ENCODE assay signal across 8 cellular contexts in genomic region chr7:69598487-69599148, GRCh38. TPM values are rescaled to one million over a fixed set of nuclear protein-coding genes. Genes with fewer than 3 reads are reported as not detected.
DNase-seq lines count a peak whose midpoint lies in the region; ATAC-seq, FAIRE-seq and TF ChIP-seq lines count a peak whose summit lies in the region.

No MANE protein-coding gene starts in this region.

- no TSS peak for BruUV-seq in endothelial cell of umbilical vein (replicated peaks; lab: Mats Ljungman, UMichigan)

- H3K4me1 ChIP-seq in CD8-positive, alpha-beta T cell (ENCODE audit: insufficient read depth, low read length), result peaks cover 22% of the 10 kb centered on the region
- peaks cover 5% of the 10 kb centered on the region for H3K4me1 ChIP-seq in endothelial cell of umbilical vein (ENCODE audit: control insufficient read depth, extremely low read depth, insufficient read depth, low read length)

- peak overlapping the region; percentile 94 for H2AFZ ChIP-seq in endothelial cell of umbilical vein (ENCODE audit: low read depth, low read length)

- no peak for TF ChIP-seq CTCF in CD8-positive, alpha-beta T cell (IDR thresholded peaks at IDR 0.05)
- TF ChIP-seq CTCF in endothelial cell of umbilical vein (IDR thresholded peaks at IDR 0.05; ENCODE audit: extremely low read depth in 1 of 2, insufficient read depth in 1 of 2, low read depth in 1 of 2, low read length in 2 of 2) (no peak), nephron (IDR thresholded peaks at IDR 0.05; ENCODE audit: unreplicated experiment in 3 of 3) (no peak)

- H3K36me3 Mint-ChIP-seq in CD8-positive, alpha-beta T cell, result no peaks in the 10 kb centered on the region
- H3K36me3 Mint-ChIP-seq in nephron (ENCODE audit: low read depth), result no peaks in the 10 kb centered on the region

- H3K4me3 ChIP-seq in CD8-positive, alpha-beta T cell (ENCODE audit: low read depth, low read length), result peak overlapping the region; percentile 53
- H3K4me3 ChIP-seq in endothelial cell of umbilical vein (replicated peaks in 1 of 3; ENCODE audit: insufficient read depth in 1 of 3, low read depth in 1 of 3, low read length in 3 of 3), result peak overlapping the region; percentile 60 to 67 (median 62)

- H3K36me3 ChIP-seq in CD8-positive, alpha-beta T cell (ENCODE audit: insufficient read depth, low read length), result no peaks in the 10 kb centered on the region
- H3K36me3 ChIP-seq in endothelial cell of umbilical vein (ENCODE audit: control insufficient read depth in 2 of 2, extremely low read depth in 1 of 2, insufficient read depth in 2 of 2, low read length in 2 of 2), result no peaks in the 10 kb centered on the region

- H3K4me3 Mint-ChIP-seq in CD8-positive, alpha-beta T cell, result peak overlapping the region; percentile 85
- peak overlapping the region in 1 of 3 experiments; percentile 99 for H3K4me3 Mint-ChIP-seq in nephron

- POLR2A ChIA-PET in CD8-positive, alpha-beta T cell (lab: Charles Lee), result no interaction called here
- POLR2A ChIA-PET in endothelial cell of umbilical vein (lab: Charles Lee), result no interaction called here

- DNase-seq in CD8-positive, alpha-beta T cell, result no peak
- DNase-seq in H4 (ENCODE audit: low spot score) (peak; percentile 46), endothelial cell of umbilical vein (ENCODE audit: low read depth, low spot score) (no peak), NCI-H510A (lab: John Stamatoyannopoulos, UW) (no peak), HK-2 (ENCODE audit: unreplicated experiment) (no peak)

- no peak for FAIRE-seq in endothelial cell of umbilical vein (lab: Jason Lieb, UNC)

- dilution Hi-C loops in endothelial cell of umbilical vein (cut with MboI; ENCODE audit: extremely low pct_ligation_motif_present, low sequenced_read_pairs), result no loop called here

- peaks cover 19% of the 10 kb centered on the region for H3K4me1 Mint-ChIP-seq in CD8-positive, alpha-beta T cell (ENCODE audit: low read depth)
- H3K4me1 Mint-ChIP-seq in nephron, result no peaks in the 10 kb centered on the region

- H3K27me3 ChIP-seq in CD8-positive, alpha-beta T cell (ENCODE audit: insufficient read depth, low read length), result peaks cover 24% of the 10 kb centered on the region
- peaks cover 17 to 24% of the 10 kb centered on the region in 2 experiments for H3K27me3 ChIP-seq in endothelial cell of umbilical vein (ENCODE audit: control insufficient read depth in 2 of 2, insufficient read depth in 2 of 2, low read length in 2 of 2)

- ATAC-seq in CD8-positive, alpha-beta T cell, result no peak
- peak; percentile 56 for ATAC-seq in SK-N-SH treated with all-trans-retinoic acid at 6 μM for 48 hours
- ATAC-seq in HG03097 (IDR thresholded peaks at IDR 0.05; ENCODE audit: low FRiP score, unreplicated experiment), result no peak

- intact Hi-C loops in CD8-positive, alpha-beta T cell (cut with DNase I, micrococcal nuclease), result no loop called here
- intact Hi-C loops in endothelial cell of umbilical vein (cut with micrococcal nuclease), result loop anchor here (2.0 kb wide), 1 partner anchor 1096 kb away; no protein-coding TSS in a partner anchor

- H3K27ac ChIP-seq in CD8-positive, alpha-beta T cell (ENCODE audit: low read depth, low read length), result no peak overlapping the region
- no peak overlapping the region for H3K27ac ChIP-seq in endothelial cell of umbilical vein (ENCODE audit: insufficient read depth, low read depth, low read length)

- peaks cover 36% of the 10 kb centered on the region for H3K27me3 Mint-ChIP-seq in CD8-positive, alpha-beta T cell (ENCODE audit: low read depth)
- H3K27me3 Mint-ChIP-seq in nephron (ENCODE audit: low read depth), result peaks cover 11% of the 10 kb centered on the region

- no peaks in the 10 kb centered on the region for H3K9me1 ChIP-seq in endothelial cell of umbilical vein (replicated peaks; ENCODE audit: control insufficient read depth, extremely low read depth, insufficient read depth, low read length)

- H3K9me3 Mint-ChIP-seq in CD8-positive, alpha-beta T cell, result no peaks in the 10 kb centered on the region
- no peaks in the 10 kb centered on the region for H3K9me3 Mint-ChIP-seq in nephron

- CTCF ChIA-PET in CD8-positive, alpha-beta T cell (lab: Charles Lee), result no interaction called here
- CTCF ChIA-PET in endothelial cell of umbilical vein (lab: Charles Lee), result interaction anchor here (0.6 kb wide), 1 partner anchor 74 kb away, joined by 3 read pairs; no protein-coding TSS in a partner anchor

- H3K9me3 ChIP-seq in CD8-positive, alpha-beta T cell (ENCODE audit: low read length), result no peaks in the 10 kb centered on the region
- H3K9me3 ChIP-seq in endothelial cell of umbilical vein (replicated peaks; ENCODE audit: control insufficient read depth, insufficient read depth, low read length), result no peaks in the 10 kb centered on the region

- no peak overlapping the region for H3K27ac Mint-ChIP-seq in CD8-positive, alpha-beta T cell
- H3K27ac Mint-ChIP-seq in nephron, result peak overlapping the region; percentile 89 to 98 (median 96)

- no peaks in the 10 kb centered on the region for H4K20me1 ChIP-seq in endothelial cell of umbilical vein (replicated peaks; ENCODE audit: control insufficient read depth, extremely low read depth, insufficient read depth, low read length)

- H3K4me2 ChIP-seq in endothelial cell of umbilical vein (ENCODE audit: insufficient read depth, low read length), result peak overlapping the region; percentile 79

- no peak overlapping the region for H3K9ac ChIP-seq in endothelial cell of umbilical vein (replicated peaks; ENCODE audit: extremely low read depth, insufficient read depth, low read length)

- no peak for TF ChIP-seq POLR2A in endothelial cell of umbilical vein (IDR thresholded peaks at IDR 0.05; ENCODE audit: low read depth, low read length)

- no peaks in the 10 kb centered on the region for H3K79me2 ChIP-seq in endothelial cell of umbilical vein (ENCODE audit: control insufficient read depth, insufficient read depth, low read length)

TF ChIP-seq in SK-N-SH treated with all-trans-retinoic acid at 6 μM for 48 hours, 23 proteins besides CTCF, POLR2A, EP300 and RAD21 (continues in another document):
- TF ChIP-seq, protein P1, sequence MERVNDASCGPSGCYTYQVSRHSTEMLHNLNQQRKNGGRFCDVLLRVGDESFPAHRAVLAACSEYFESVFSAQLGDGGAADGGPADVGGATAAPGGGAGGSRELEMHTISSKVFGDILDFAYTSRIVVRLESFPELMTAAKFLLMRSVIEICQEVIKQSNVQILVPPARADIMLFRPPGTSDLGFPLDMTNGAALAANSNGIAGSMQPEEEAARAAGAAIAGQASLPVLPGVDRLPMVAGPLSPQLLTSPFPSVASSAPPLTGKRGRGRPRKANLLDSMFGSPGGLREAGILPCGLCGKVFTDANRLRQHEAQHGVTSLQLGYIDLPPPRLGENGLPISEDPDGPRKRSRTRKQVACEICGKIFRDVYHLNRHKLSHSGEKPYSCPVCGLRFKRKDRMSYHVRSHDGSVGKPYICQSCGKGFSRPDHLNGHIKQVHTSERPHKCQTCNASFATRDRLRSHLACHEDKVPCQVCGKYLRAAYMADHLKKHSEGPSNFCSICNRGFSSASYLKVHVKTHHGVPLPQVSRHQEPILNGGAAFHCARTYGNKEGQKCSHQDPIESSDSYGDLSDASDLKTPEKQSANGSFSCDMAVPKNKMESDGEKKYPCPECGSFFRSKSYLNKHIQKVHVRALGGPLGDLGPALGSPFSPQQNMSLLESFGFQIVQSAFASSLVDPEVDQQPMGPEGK (CRISPR knock-in tag; IDR thresholded peaks at IDR 0.05; ENCODE audit: borderline replicate concordance), result peak; percentile 94; the same call in 1 of the 2 replicates
- TF ChIP-seq OSR1 (CRISPR knock-in tag; IDR thresholded peaks at IDR 0.05), result no peak

TF ChIP-seq in endothelial cell of umbilical vein, 7 proteins besides CTCF, POLR2A, EP300 and RAD21:
- TF ChIP-seq GATA2 (IDR thresholded peaks at IDR 0.05; ENCODE audit: insufficient read depth, insufficient read length, low read depth, low read length), result no peak
- no peak for TF ChIP-seq JUN (IDR thresholded peaks at IDR 0.05; ENCODE audit: borderline replicate concordance, insufficient read depth, insufficient read length, low read depth)
- TF ChIP-seq EZH2 (IDR thresholded peaks at IDR 0.05; ENCODE audit: borderline replicate concordance, low read depth, low read length, severe bottlenecking), result no peak
- TF ChIP-seq POLR2AphosphoS5 (IDR thresholded peaks at IDR 0.05; ENCODE audit: insufficient read depth, low read depth, low read length), result no peak
- TF ChIP-seq MYC (IDR thresholded peaks at IDR 0.05; ENCODE audit: low read depth, low read length), result no peak
- TF ChIP-seq FOS (IDR thresholded peaks at IDR 0.05; ENCODE audit: borderline replicate concordance, insufficient read depth, low read length), result no peak
- no peak for TF ChIP-seq MAX (IDR thresholded peaks at IDR 0.05; ENCODE audit: insufficient read depth, insufficient read length)
TF ChIP-seq in endothelial cell of umbilical vein: peak in this region for 0.

RNA-seq across cellular contexts. Expression of gene AUTS2, which starts 0.3 kb away (rescaled TPM):
- 10 to 100 TPM; 51.7 to 55.6 TPM for total RNA-seq in CD8-positive, alpha-beta T cell
- 4.1 and 4.7 TPM in 2 replicates for total RNA-seq in H4 (2014; rRNA removed; shearing (Covaris generic))
- total RNA-seq in endothelial cell of umbilical vein, result 8.0 and 11.3 TPM in 2 replicates
- 0.59 and 0.83 TPM in 2 replicates for polyA plus RNA-seq in endothelial cell of umbilical vein
- 0.41 and 0.50 TPM in 2 replicates for polyA plus RNA-seq in endothelial cell of umbilical vein (2011; cell fraction: cytosol; rRNA removed)
- 4.4 and 5.8 TPM in 2 replicates for polyA plus RNA-seq in endothelial cell of umbilical vein (2011; cell fraction: nucleus; rRNA removed)
- polyA plus RNA-seq in endothelial cell of umbilical vein (2012), result 0.50 and 0.74 TPM in 2 replicates
- polyA minus RNA-seq in endothelial cell of umbilical vein, result 4.2 and 8.1 TPM in 2 replicates
- not detected for polyA minus RNA-seq in endothelial cell of umbilical vein (2011; cell fraction: cytosol; rRNA and poly(A)+ RNA removed)
- polyA minus RNA-seq in endothelial cell of umbilical vein (2011; cell fraction: nucleus; rRNA and poly(A)+ RNA removed), result 20.0 and 20.9 TPM in 2 replicates
